In the genomic region with DNA sequence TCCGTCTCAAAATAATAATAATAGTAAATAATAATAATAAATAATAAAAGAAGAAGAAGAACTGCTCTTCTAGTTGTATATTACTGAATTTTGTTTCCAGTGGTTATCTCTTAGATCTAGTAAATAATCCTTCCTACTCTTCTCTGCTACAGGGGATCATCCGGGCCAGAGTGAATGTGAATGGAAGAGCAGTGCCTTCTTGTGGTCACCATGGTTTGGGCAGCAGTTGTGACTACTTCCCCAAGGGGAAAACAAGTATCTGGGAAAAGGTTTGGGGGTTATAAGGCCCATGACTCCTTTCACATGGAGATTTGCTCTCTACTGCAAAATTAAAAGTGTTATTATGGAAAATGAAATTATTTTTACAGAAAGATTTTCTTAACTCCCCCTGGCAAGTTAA, we compare ENCODE assay signal across 23 cellular contexts. TPM values are rescaled to one million over a fixed set of nuclear protein-coding genes. Genes with fewer than 3 reads are reported as not detected.
DNase-seq lines count a peak whose midpoint lies in the region; ATAC-seq and TF ChIP-seq lines count a peak whose summit lies in the region.
"Had no signal": no experiment of that assay in that cellular context is flagged by ENCODE, and none has a peak within 500 bp of the region (broad histone marks: within the 10 kb centered on the region; RNA-seq: fewer than 3 reads in every experiment).

No MANE protein-coding gene starts in this region.

- TF ChIP-seq POLR2A in HCT116 (IDR thresholded peaks at IDR 0.05; ENCODE audit: borderline replicate concordance, extremely low read depth, insufficient read depth, insufficient read length), result no peak

- no peak for TF ChIP-seq CTCF in A673 (conservative IDR thresholded peaks at IDR 0.05; ENCODE audit: low read depth, low read length)
- TF ChIP-seq CTCF in HCT116 (IDR thresholded peaks at IDR 0.05 in 2 of 3, conservative IDR thresholded peaks at IDR 0.05 in 1 of 3; ENCODE audit: borderline replicate concordance in 1 of 3, insufficient read depth in 1 of 3, low read depth in 2 of 3, low read length in 2 of 3), result peak in 1 of 3 experiments; percentile 17; a peak in 1 of 6 replicates
- peak; percentile 9; the same call in 1 of the 2 replicates for TF ChIP-seq CTCF in Panc1 (IDR thresholded peaks at IDR 0.05)
- TF ChIP-seq CTCF in foreskin keratinocyte (conservative IDR thresholded peaks at IDR 0.05), result peak; percentile 34

- POLR2A ChIA-PET in A673 (lab: Charles Lee; ENCODE audit: low non-redundant PET) (no interaction called here), HCT116 (lab: Charles Lee) (no interaction called here), Panc1 (lab: Charles Lee) (interaction anchor here (0.6 kb wide), 1 partner anchor 11 kb away, joined by 3 read pairs; no protein-coding TSS in a partner anchor)

- no peaks in the 10 kb centered on the region for H4K20me1 ChIP-seq in HCT116 (ENCODE audit: insufficient read depth)
- H4K20me1 ChIP-seq: BLaER1 had no signal

- H3K27me3 ChIP-seq in A673 (replicated peaks; ENCODE audit: insufficient read depth, low read depth, low read length, poor library complexity), result no peaks in the 10 kb centered on the region
- no peaks in the 10 kb centered on the region for H3K27me3 ChIP-seq in HCT116 (ENCODE audit: insufficient read depth, low read length)
- no peaks in the 10 kb centered on the region for H3K27me3 ChIP-seq in Panc1 (ENCODE audit: control insufficient read depth, insufficient read depth, low read length)
- no peaks in the 10 kb centered on the region for H3K27me3 ChIP-seq in foreskin keratinocyte
- H3K27me3 ChIP-seq: BLaER1, SJCRH30 had no signal

- H3K9me3 ChIP-seq in A673 (ENCODE audit: low read depth, low read length, poor library complexity, severe bottlenecking), result no peaks in the 10 kb centered on the region
- no peaks in the 10 kb centered on the region for H3K9me3 ChIP-seq in HCT116 (ENCODE audit: control insufficient read depth in 1 of 2, insufficient read depth in 1 of 2, low read depth in 1 of 2, low read length in 2 of 2)
- H3K9me3 ChIP-seq in Panc1 (ENCODE audit: control insufficient read depth, insufficient read depth, low read depth, low read length), result no peaks in the 10 kb centered on the region
- H3K9me3 ChIP-seq: BLaER1, SJCRH30 had no signal

- TF ChIP-seq RAD21 in HCT116 (IDR thresholded peaks at IDR 0.05; ENCODE audit: low read depth), result peak; percentile 11; the same call in 1 of the 2 replicates

- in situ Hi-C loops in Panc1 (cut with HindIII; ENCODE audit: low pct_unique_long_range_greater_than_20kb, low sequenced_read_pairs), result no loop called here

- intact Hi-C loops in A673 (cut with micrococcal nuclease; ENCODE audit: unreplicated experiment) (no loop called here), HCT116 (cut with micrococcal nuclease) (no loop called here), Panc1 (cut with micrococcal nuclease; ENCODE audit: unreplicated experiment) (no loop called here)

- BruUV-seq in A673 (replicated peaks; lab: Mats Ljungman, UMichigan) (no TSS peak), HCT116 (replicated peaks; lab: Mats Ljungman, UMichigan) (no TSS peak), Panc1 (replicated peaks; lab: Mats Ljungman, UMichigan) (no TSS peak)

- H3K4me1 ChIP-seq in A673 (ENCODE audit: insufficient read depth, low read length, poor library complexity, severe bottlenecking), result no peaks in the 10 kb centered on the region
- no peaks in the 10 kb centered on the region for H3K4me1 ChIP-seq in HCT116 (ENCODE audit: control insufficient read depth in 1 of 2, insufficient read depth in 2 of 2, low read length in 2 of 2)
- no peaks in the 10 kb centered on the region for H3K4me1 ChIP-seq in Panc1 (ENCODE audit: control insufficient read depth, insufficient read depth, low read length)
- peaks cover 9% of the 10 kb centered on the region for H3K4me1 ChIP-seq in foreskin keratinocyte
- H3K4me1 ChIP-seq: BLaER1, SJCRH30 had no signal

- ATAC-seq in HCT116, result no peak
- no peak for ATAC-seq in Panc1
- no peak for ATAC-seq in foreskin keratinocyte
- ATAC-seq: SK-N-SH treated with all-trans-retinoic acid at 6 μM for 48 hours had no signal

- DNase-seq in A673 (ENCODE audit: low spot score) (peak; percentile 2), HCT116 (ENCODE audit: low read depth, low spot score) (no peak), Panc1 (ENCODE audit: low read depth, low spot score) (no peak), foreskin keratinocyte (no peak), anterior cingulate cortex (lab: John Stamatoyannopoulos, UW) (no peak), GM03348 (ENCODE audit: low spot score) (no peak), NCI-H526 treated with DMSO at 0.1 percent for 48 hours (lab: John Stamatoyannopoulos, UW) (no peak)
- DNase-seq: CD4-positive, CD25-positive, alpha-beta regulatory T cell; DMS153; DND-41; GOT3; NCI-H1105 treated with DMSO at 0.1 percent for 48 hours; NCI-H146; NCI-H1930; NCI-H2107; NCI-H446; NCI-H526 had no signal

- CTCF ChIA-PET in A673 (lab: Charles Lee) (no interaction called here), HCT116 (lab: Charles Lee) (no interaction called here), Panc1 (lab: Charles Lee) (no interaction called here)

- no peak overlapping the region for H3K4me2 ChIP-seq in HCT116 (ENCODE audit: low read length)
- H3K4me2 ChIP-seq: BLaER1 had no signal

- H3K9me2 ChIP-seq in HCT116 (ENCODE audit: insufficient read depth), result no peaks in the 10 kb centered on the region

- H3K9ac ChIP-seq in HCT116 (ENCODE audit: low read length), result no peak overlapping the region
- H3K9ac ChIP-seq: BLaER1 had no signal

- H3K36me3 ChIP-seq in A673 (ENCODE audit: insufficient read depth, low read length, poor library complexity, severe bottlenecking) (no peaks in the 10 kb centered on the region), HCT116 (ENCODE audit: control insufficient read depth in 1 of 2, insufficient read depth in 2 of 2, low read length in 2 of 2) (no peaks in the 10 kb centered on the region), Panc1 (ENCODE audit: control insufficient read depth, insufficient read depth, low read length) (no peaks in the 10 kb centered on the region)
- H3K36me3 ChIP-seq: BLaER1, SJCRH30 had no signal

- H2AFZ ChIP-seq in HCT116 (ENCODE audit: low read depth, low read length, poor library complexity, severe bottlenecking), result no peak overlapping the region

- H3K4me3 ChIP-seq in A673 (ENCODE audit: low read depth, low read length, poor library complexity, severe bottlenecking), result no peak overlapping the region
- H3K4me3 ChIP-seq in HCT116 (replicated peaks in 1 of 2; ENCODE audit: low read depth in 1 of 2, low read length in 2 of 2), result no peak overlapping the region
- H3K4me3 ChIP-seq in Panc1 (ENCODE audit: low read depth in 2 of 2, low read length in 2 of 2), result no peak overlapping the region
- H3K4me3 ChIP-seq: BLaER1, SJCRH30 had no signal

- RAD21 ChIA-PET in HCT116 (lab: Charles Lee; ENCODE audit: low non-redundant PET in 1 of 2, low total read pairs in 2 of 2, uncharacterized antibody in 2 of 2, unreplicated experiment in 2 of 2), result no interaction called here

- H3K27ac ChIP-seq in A673 (ENCODE audit: low read depth, low read length, poor library complexity, severe bottlenecking) (no peak overlapping the region), HCT116 (ENCODE audit: low read depth, low read length) (no peak overlapping the region), Panc1 (ENCODE audit: low read length) (no peak overlapping the region), foreskin keratinocyte (no peak overlapping the region)
- H3K27ac ChIP-seq: BLaER1, SJCRH30 had no signal

- no peaks in the 10 kb centered on the region for H3K79me2 ChIP-seq in HCT116 (ENCODE audit: insufficient read depth, low read length)

TF ChIP-seq in HCT116, 20 proteins besides CTCF, POLR2A, EP300 and RAD21:
- TF ChIP-seq YY1 (IDR thresholded peaks at IDR 0.05; ENCODE audit: extremely low read depth, insufficient replicate concordance, low read depth, low read length) (no peak), ZFX (IDR thresholded peaks at IDR 0.05) (no peak), EZH2 (IDR thresholded peaks at IDR 0.05) (no peak)

RNA-seq across cellular contexts. Expression of a gene that starts 5.5 kb away (rescaled TPM):
- total RNA-seq in A673 (2021) (not detected in 2 replicates), HCT116 (2021; ENCODE audit: unreplicated experiment) (not detected), Panc1 (2021; ENCODE audit: unreplicated experiment) (not detected), foreskin keratinocyte (not detected in 2 replicates)
- polyA plus RNA-seq in HCT116 (2012), result not detected in 2 replicates
- polyA plus RNA-seq in Panc1 (2012; ENCODE audit: insufficient read length), result not detected
- polyA plus RNA-seq in foreskin keratinocyte, result not detected in 2 replicates
- total RNA-seq: A172; CD4-positive, CD25-positive, alpha-beta regulatory T cell; SJCRH30 had no signal
- polyA plus RNA-seq: AG04450; CD4-positive, CD25-positive, alpha-beta regulatory T cell; IgD-negative memory B cell had no signal

RNA-seq across cellular contexts. Expression of a gene that starts 39.9 kb away (rescaled TPM):
- total RNA-seq in A673 (2021), result not detected in 2 replicates
- not detected for total RNA-seq in HCT116 (2021; ENCODE audit: unreplicated experiment)
- polyA plus RNA-seq in HCT116 (2012), result not detected in 2 replicates
- not detected for total RNA-seq in Panc1 (2021; ENCODE audit: unreplicated experiment)
- polyA plus RNA-seq in Panc1 (2012; ENCODE audit: insufficient read length), result not detected
- total RNA-seq in foreskin keratinocyte, result not detected in 2 replicates
- not detected in 2 replicates for polyA plus RNA-seq in foreskin keratinocyte
- total RNA-seq: A172; CD4-positive, CD25-positive, alpha-beta regulatory T cell had no signal
- polyA plus RNA-seq: AG04450; CD4-positive, CD25-positive, alpha-beta regulatory T cell; IgD-negative memory B cell had no signal
